In genomic region chr13:51118809-51119431, GRCh38 we compare ENCODE assay signal across 23 cellular contexts. TPM values are rescaled to one million over a fixed set of nuclear protein-coding genes. Genes with fewer than 3 reads are reported as not detected.
"Had no signal": no experiment of that assay in that cellular context is flagged by ENCODE, and none has a peak within 500 bp of the region (broad histone marks: within the 10 kb centered on the region; RNA-seq: fewer than 3 reads in every experiment).

No MANE protein-coding gene starts in this region.

- H3K9me3 Mint-ChIP-seq: activated naive CD4-positive, alpha-beta T cell treated with anti-CD3 and anti-CD28 coated beads, Interleukin-2, amount 50 U/mL, for 72 hours had no signal

- H3K9me3 ChIP-seq: colonic mucosa, psoas muscle, testis had no signal

- H3K4me3 ChIP-seq: breast epithelium, colonic mucosa, dorsolateral prefrontal cortex, esophagus muscularis mucosa, ovary, psoas muscle, right atrium auricular region, testis had no signal

- H3K27me3 ChIP-seq: breast epithelium, esophagus muscularis mucosa, ovary, right atrium auricular region, testis had no signal

- H3K27ac Mint-ChIP-seq: activated naive CD4-positive, alpha-beta T cell treated with anti-CD3 and anti-CD28 coated beads, Interleukin-2, amount 50 U/mL, for 72 hours; effector memory CD8-positive, alpha-beta T cell; memory B cell; naive thymus-derived CD8-positive, alpha-beta T cell; type B pancreatic cell; WTC11 had no signal

- DNase-seq: activated T-cell treated with anti-CD3 and anti-CD28 coated beads, Interleukin-2, amount 50 U/mL, for 1 hour; colonic mucosa; dorsolateral prefrontal cortex; effector memory CD8-positive, alpha-beta T cell; head of caudate nucleus; hypothalamus; left ventricle myocardium superior; naive thymus-derived CD8-positive, alpha-beta T cell; ovary; psoas muscle; stimulated activated CD4-positive, alpha-beta T cell treated with anti-CD3 and anti-CD28 coated beads, Interleukin-4, amount 100 ng/mL, for 4 hours; T-helper 9 cell; testis had no signal

- H3K4me3 Mint-ChIP-seq: effector memory CD8-positive, alpha-beta T cell; memory B cell; naive thymus-derived CD8-positive, alpha-beta T cell; type B pancreatic cell; WTC11 had no signal

- H3K36me3 Mint-ChIP-seq: activated naive CD4-positive, alpha-beta T cell treated with anti-CD3 and anti-CD28 coated beads, Interleukin-2, amount 50 U/mL, for 72 hours; memory B cell; naive thymus-derived CD8-positive, alpha-beta T cell; type B pancreatic cell had no signal

- H3K36me3 ChIP-seq: breast epithelium, colonic mucosa, esophagus muscularis mucosa, ovary, right atrium auricular region had no signal

- H3K4me1 Mint-ChIP-seq: memory B cell had no signal

- H3K4me1 ChIP-seq: breast epithelium, colonic mucosa, esophagus muscularis mucosa, psoas muscle, right atrium auricular region, testis had no signal

- ATAC-seq: effector memory CD8-positive, alpha-beta T cell; left ventricle myocardium superior; naive thymus-derived CD8-positive, alpha-beta T cell; psoas muscle; WTC11 had no signal

- FAIRE-seq: astrocyte, frontal cortex had no signal

- H3K27ac ChIP-seq: breast epithelium, colonic mucosa, dorsolateral prefrontal cortex, esophagus muscularis mucosa, ovary, psoas muscle, right atrium auricular region, testis had no signal

RNA-seq across cellular contexts. Expression of gene C13orf42, which starts 7.8 kb away (rescaled TPM):
- total RNA-seq: activated naive CD4-positive, alpha-beta T cell treated with anti-CD3 and anti-CD28 coated beads, Interleukin-2, amount 50 U/mL, for 72 hours; astrocyte; breast epithelium; colonic mucosa; esophagus muscularis mucosa; left ventricle myocardium superior; naive thymus-derived CD8-positive, alpha-beta T cell; ovary; psoas muscle; right atrium auricular region; T-helper 1 cell treated with Interleukin-12 subunit alpha and Interleukin-12 subunit beta and Interleukin-4 antibody, amounts not matched to agents 30 ng/mL and 1 ng/mL, for 36 hours had no signal
